9 cellular contexts compared by ENCODE assay signal in genomic region chr6:108114861-108115597, GRCh38. TPM values are rescaled to one million over a fixed set of nuclear protein-coding genes. Genes with fewer than 3 reads are reported as not detected.
A peak's percentile ranks its signal among the peaks of the same experiment; 100 is the strongest.
DNase-seq lines count a peak whose midpoint lies in the region; ATAC-seq and TF ChIP-seq lines count a peak whose summit lies in the region.
"Had no signal": no experiment of that assay in that cellular context is flagged by ENCODE, and none has a peak within 500 bp of the region (broad histone marks: within the 10 kb centered on the region; RNA-seq: fewer than 3 reads in every experiment).

No MANE protein-coding gene starts in this region.

- no peaks in the 10 kb centered on the region for H3K9me3 ChIP-seq in heart left ventricle

- no peaks in the 10 kb centered on the region for H3K36me3 ChIP-seq in heart left ventricle

- no peak for TF ChIP-seq CTCF in heart left ventricle (IDR thresholded peaks at IDR 0.05)

- 2 to 3% (median 2%) methylated on average over 35 to 49 of the region's 49 CpGs for WGBS in heart left ventricle, 4 donors

- no peak overlapping the region for H3K27ac ChIP-seq in heart left ventricle

- H3K4me3 ChIP-seq in heart left ventricle, result peak overlapping the region in 11 of 12 donors; percentile 18 to 61 (median 43)

- ATAC-seq in heart left ventricle (peak in 3 of 4 donors; percentile 36 to 71 (median 66)), HG03025 (IDR thresholded peaks at IDR 0.05; ENCODE audit: low FRiP score, unreplicated experiment) (no peak), GM21381 (IDR thresholded peaks at IDR 0.05; ENCODE audit: unreplicated experiment) (no peak)

- CTCF ChIA-PET in activated naive CD4-positive, alpha-beta T cell treated with anti-CD3 and anti-CD28 coated beads, Interleukin-2, amount 10 ng/mL, durations not matched to agents 7 days and 5 days (lab: Charles Lee), result interaction anchor here (0.6 to 5.0 kb wide), 5 partner anchors 18 to 427 kb away, joined by 3 to 37 read pairs (median 4); no protein-coding TSS in a partner anchor

- peaks cover 98% of the 10 kb centered on the region for H3K27me3 Mint-ChIP-seq in activated naive CD4-positive, alpha-beta T cell treated with anti-CD3 and anti-CD28 coated beads, Interleukin-2, amount 10 ng/mL, durations not matched to agents 7 days and 5 days

- H3K4me3 Mint-ChIP-seq in activated naive CD4-positive, alpha-beta T cell treated with anti-CD3 and anti-CD28 coated beads, Interleukin-2, amount 10 ng/mL, durations not matched to agents 7 days and 5 days, result peak overlapping the region; percentile 53

- TF ChIP-seq POLR2A in heart left ventricle (IDR thresholded peaks at IDR 0.05), result no peak

- peaks cover 47% of the 10 kb centered on the region for H3K4me1 Mint-ChIP-seq in activated naive CD4-positive, alpha-beta T cell treated with anti-CD3 and anti-CD28 coated beads, Interleukin-2, amount 10 ng/mL, durations not matched to agents 7 days and 5 days

- intact Hi-C loops in heart left ventricle (cut with DNase I) (loop anchor here in 8 of 10 donors (5.0 to 10.0 kb wide), 4 partner anchors 140 to 412 kb away; no protein-coding TSS in a partner anchor), posterior vena cava (cut with DNase I) (loop anchor here in 1 of 2 donors (5.0 to 10.0 kb wide), 2 partner anchors 380 to 412 kb away; no protein-coding TSS in a partner anchor)

- H3K27me3 ChIP-seq in heart left ventricle, result peaks cover 32 to 96% (median 70%) of the 10 kb centered on the region in 9 donors

- H3K9me3 Mint-ChIP-seq in activated naive CD4-positive, alpha-beta T cell treated with anti-CD3 and anti-CD28 coated beads, Interleukin-2, amount 10 ng/mL, durations not matched to agents 7 days and 5 days, result no peaks in the 10 kb centered on the region

- H3K27ac Mint-ChIP-seq in activated naive CD4-positive, alpha-beta T cell treated with anti-CD3 and anti-CD28 coated beads, Interleukin-2, amount 10 ng/mL, durations not matched to agents 7 days and 5 days, result no peak overlapping the region

- peaks cover 0 to 55% (median 40%) of the 10 kb centered on the region in 12 donors for H3K4me1 ChIP-seq in heart left ventricle

- DNase-seq in D341Med (ENCODE audit: low spot score) (peak; percentile 50), NCI-H128 (lab: John Stamatoyannopoulos, UW; ENCODE audit: unreplicated experiment) (peak; percentile 37), heart left ventricle (peak; percentile 59 to 85 (median 69)), posterior vena cava (ENCODE audit: low spot score) (peak; percentile 93), NCI-H2081 (lab: John Stamatoyannopoulos, UW) (no peak)
- DNase-seq in activated naive CD4-positive, alpha-beta T cell treated with anti-CD3 and anti-CD28 coated beads, Interleukin-2, amount 10 ng/mL, durations not matched to agents 7 days and 5 days, result peak; percentile 55

- H3K36me3 Mint-ChIP-seq in activated naive CD4-positive, alpha-beta T cell treated with anti-CD3 and anti-CD28 coated beads, Interleukin-2, amount 10 ng/mL, durations not matched to agents 7 days and 5 days, result peaks cover 1% of the 10 kb centered on the region

RNA-seq across cellular contexts. Expression of gene OSTM1, which starts 40.5 kb away (rescaled TPM):
- total RNA-seq in heart left ventricle, result 10 to 100 TPM; 29.3 to 69.3 (median 45.3) TPM
- 10 to 100 TPM; 19.0 to 30.1 TPM for polyA plus RNA-seq in heart left ventricle
- 100 to 1,000 TPM in 1 of 2 donors, 10 to 100 TPM in 1; 70.7 to 102 TPM for total RNA-seq in posterior vena cava

RNA-seq across cellular contexts. Expression of gene NR2E1, which starts 50.8 kb away (rescaled TPM):
- total RNA-seq in heart left ventricle (not detected), posterior vena cava (not detected)
- not detected for polyA plus RNA-seq in heart left ventricle
- total RNA-seq: HT1080 had no signal

Comparison
In these comparisons a context has a peak if more than half of its experiments do, and no peak if none do; other contexts are left out.
1. DNase-seq: peak in D341Med (single experiment), NCI-H128 (single experiment), activated naive CD4-positive, alpha-beta T cell treated with anti-CD3 and anti-CD28 coated beads, Interleukin-2, amount 10 ng/mL, durations not matched to agents 7 days and 5 days (single experiment), heart left ventricle (5 of 5) and posterior vena cava (single experiment); none in NCI-H2081 (0 of 2).
2. ATAC-seq: peak in heart left ventricle (3 of 4); none in HG03025 (single experiment) and GM21381 (single experiment).